ENCODE assay signal across 1 cellular context in the genomic region with DNA sequence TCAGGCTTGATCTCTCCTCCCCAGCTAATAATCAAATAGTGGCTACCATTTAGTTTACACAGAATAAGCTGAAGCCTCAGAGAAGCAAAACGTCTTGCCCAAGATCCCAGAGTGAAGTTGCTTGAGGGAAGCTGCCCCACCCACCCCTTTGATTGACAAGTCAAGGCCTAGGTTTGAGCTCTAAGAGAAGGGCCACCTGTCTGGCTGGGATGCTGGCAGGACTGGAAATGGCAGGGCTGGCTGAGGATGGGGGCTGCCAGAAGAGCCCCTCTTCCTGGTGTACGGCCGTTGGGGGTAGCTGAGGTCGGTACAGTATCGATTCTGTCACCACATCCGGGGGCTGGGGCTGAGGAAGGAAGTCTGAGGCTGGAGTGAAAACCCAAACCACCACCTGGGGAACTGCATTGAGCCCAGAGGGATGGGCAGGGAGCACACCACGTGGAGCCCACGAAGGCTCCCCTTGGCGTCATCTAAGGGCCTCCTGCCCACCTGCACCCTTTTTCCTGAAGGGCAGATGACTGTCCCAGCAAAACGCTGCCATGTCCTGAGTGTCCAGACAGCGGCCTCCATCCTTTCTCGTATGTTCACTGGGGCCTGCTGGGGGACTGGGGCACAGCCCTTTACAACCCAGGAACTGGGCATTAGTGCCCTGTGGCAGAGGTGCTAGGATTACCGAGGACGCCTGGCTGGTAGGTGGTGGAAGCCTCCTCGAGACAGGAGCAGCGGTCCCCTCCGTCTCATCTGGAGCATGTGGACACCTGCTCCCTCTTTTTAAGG.
TF ChIP-seq lines count a peak whose summit lies in the region.

No MANE protein-coding gene starts in this region.

TF ChIP-seq in HCT116, 20 proteins besides CTCF, POLR2A, EP300 and RAD21:
- TF ChIP-seq ZNF274 (IDR thresholded peaks at IDR 0.05; ENCODE audit: low read depth, low read length) (no peak), JUND (IDR thresholded peaks at IDR 0.05) (no peak), CEBPB (IDR thresholded peaks at IDR 0.05; ENCODE audit: low read depth) (no peak)
- TF ChIP-seq, protein P1, sequence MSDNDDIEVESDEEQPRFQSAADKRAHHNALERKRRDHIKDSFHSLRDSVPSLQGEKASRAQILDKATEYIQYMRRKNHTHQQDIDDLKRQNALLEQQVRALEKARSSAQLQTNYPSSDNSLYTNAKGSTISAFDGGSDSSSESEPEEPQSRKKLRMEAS (IDR thresholded peaks at IDR 0.05) = no peak
